ENCODE assay signal across 31 cellular contexts in genomic region chr2:31561823-31562222, GRCh38. TPM values are rescaled to one million over a fixed set of nuclear protein-coding genes. Genes with fewer than 3 reads are reported as not detected.
"Had no signal": no experiment of that assay in that cellular context is flagged by ENCODE, and none has a peak within 500 bp of the region (broad histone marks: within the 10 kb centered on the region; RNA-seq: fewer than 3 reads in every experiment).

No MANE protein-coding gene starts in this region.

- H3K27ac ChIP-seq: neutrophil, pancreas, prostate gland, skin epidermis, spleen, thoracic aorta, thyroid gland, tibial nerve, upper lobe of left lung, vagina had no signal

- DNase-seq: naive thymus-derived CD8-positive, alpha-beta T cell; nephron progenitor cell; nucleus accumbens; pancreas; right cardiac atrium; spleen; stimulated activated CD4-positive, alpha-beta T cell treated with anti-CD3 and anti-CD28 coated beads, Interleukin-12 subunit alpha, Interleukin-12 subunit beta, amount 100 ng/mL, for 4 hours; stimulated activated CD4-positive, alpha-beta T cell treated with anti-CD3 and anti-CD28 coated beads, Interleukin-1b, Interleukin-23, amount 100 ng/mL, for 48 hours; stimulated activated CD4-positive, alpha-beta T cell treated with anti-CD3 and anti-CD28 coated beads, Interleukin-4, amount 100 ng/mL, for 1 hour; stimulated activated CD4-positive, alpha-beta T cell treated with anti-CD3 and anti-CD28 coated beads, Interleukin-4, amount 100 ng/mL, for 4 hours; stimulated activated CD8-positive, alpha-beta memory T cell treated with anti-CD3 and anti-CD28 coated beads, Interleukin-4, amount 100 ng/mL, for 48 hours; stimulated activated naive CD4-positive, alpha-beta T cell; stimulated activated naive CD8-positive, alpha-beta T cell treated with anti-CD3 and anti-CD28 coated beads, Interleukin-15, amount 100 ng/mL, for 72 hours; stimulated activated naive CD8-positive, alpha-beta T cell treated with anti-CD3 and anti-CD28 coated beads, Interleukin-15, Interleukin-2, amounts not matched to agents 100 U/mL and 50 U/mL, for 24 hours; thyroid gland; trophoblast cell; upper lobe of left lung had no signal

- H3K27me3 ChIP-seq: neutrophil, pancreas, thyroid gland, tibial nerve, upper lobe of left lung, vagina had no signal

- H3K36me3 ChIP-seq: neutrophil, pancreas, prostate gland, spleen, thoracic aorta, thyroid gland, tibial nerve, upper lobe of left lung, vagina had no signal

- H3K4me1 ChIP-seq: pancreas, prostate gland, spleen, thyroid gland, tibial nerve, upper lobe of left lung, vagina had no signal

- H3K4me3 ChIP-seq: pancreas, prostate gland, skin epidermis, smooth muscle cell, spleen, thoracic aorta, thyroid gland, tibial nerve, upper lobe of left lung, vagina had no signal

- ATAC-seq: naive thymus-derived CD8-positive, alpha-beta T cell; natural killer cell treated with Interleukin-12 subunit alpha and Interleukin-12 subunit beta and Interleukin-15 and Interleukin-18, amount 100 ng/mL, for 72 hours; pancreas; right cardiac atrium; sciatic nerve; stimulated activated memory B cell treated with anti-CD40 and anti-IgM and Interleukin-4, amounts not matched to agents 10 μg/mL and 1 μg/mL and 100 μg/mL, for 72 hours; stimulated activated naive CD8-positive, alpha-beta T cell treated with anti-CD3 and anti-CD28 coated beads, Interleukin-15, amount 100 ng/mL, for 72 hours; stimulated activated naive CD8-positive, alpha-beta T cell treated with anti-CD3 and anti-CD28 coated beads, Interleukin-15, Interleukin-2, amounts not matched to agents 100 U/mL and 50 U/mL, for 24 hours had no signal

- H3K9me3 ChIP-seq: neutrophil, pancreas, prostate gland, thoracic aorta, thyroid gland, tibial nerve, upper lobe of left lung, vagina had no signal

RNA-seq across cellular contexts. Expression of gene SRD5A2, which starts 18.9 kb away (rescaled TPM):
- total RNA-seq: naive thymus-derived CD8-positive, alpha-beta T cell; natural killer cell treated with Interleukin-12 subunit alpha and Interleukin-12 subunit beta and Interleukin-15 and Interleukin-18, amount 100 ng/mL, for 72 hours; neural crest cell; omental fat pad; osteocyte; pancreas; posterior vena cava; right cardiac atrium; sciatic nerve; spleen; thoracic aorta; tibial nerve had no signal
- polyA plus RNA-seq: right cardiac atrium, smooth muscle cell had no signal
